In genomic region chr19:19062454-19063182, GRCh38 we compare ENCODE assay signal across 8 cellular contexts. TPM values are rescaled to one million over a fixed set of nuclear protein-coding genes. Genes with fewer than 3 reads are reported as not detected.
DNase-seq lines count a peak whose midpoint lies in the region; ATAC-seq and TF ChIP-seq lines count a peak whose summit lies in the region.

No MANE protein-coding gene starts in this region.

- ATAC-seq in right lobe of liver (no peak), HG03139 (IDR thresholded peaks at IDR 0.05; ENCODE audit: unreplicated experiment) (no peak), HG02970 (IDR thresholded peaks at IDR 0.05; ENCODE audit: low FRiP score, unreplicated experiment) (no peak)

- peak; percentile 63 for DNase-seq in EL
- peak; percentile 97 for DNase-seq in NCI-H2029 (lab: John Stamatoyannopoulos, UW)
- no peak for DNase-seq in astrocyte of the cerebellum (ENCODE audit: low read depth)
- DNase-seq in right lobe of liver, result no peak
- DNase-seq in substantia nigra (lab: John Stamatoyannopoulos, UW), result no peak
- no peak for DNase-seq in NCI-H128 (lab: John Stamatoyannopoulos, UW; ENCODE audit: unreplicated experiment)

- no peaks in the 10 kb centered on the region for H3K27me3 ChIP-seq in right lobe of liver

- H3K36me3 ChIP-seq in right lobe of liver, result peaks cover 0 to under 1% (median 0%) of the 10 kb centered on the region in 4 donors

- WGBS in right lobe of liver (ENCODE audit: insufficient coverage, low coverage, low lambda C conversion rate, missing lambda C conversion rate), result 0% methylated on average over 1 of the region's 4 CpGs

- H3K4me1 ChIP-seq in right lobe of liver, result peaks cover 0 to 68% (median 19%) of the 10 kb centered on the region in 4 donors

- peak overlapping the region; percentile 12 to 64 (median 58) for H3K27ac ChIP-seq in right lobe of liver
- H3K27ac ChIP-seq in substantia nigra (ENCODE audit: low read depth, low read length, poor library complexity, severe bottlenecking), result peak overlapping the region; percentile 83

- peak overlapping the region; percentile 71 for H3K4me3 ChIP-seq in astrocyte of the cerebellum (ENCODE audit: low read depth, low read length)
- H3K4me3 ChIP-seq in right lobe of liver, result peak overlapping the region; percentile 32 to 46 (median 44)

- TF ChIP-seq POLR2A in right lobe of liver (IDR thresholded peaks at IDR 0.05), result no peak

- TF ChIP-seq CTCF in astrocyte of the cerebellum (IDR thresholded peaks at IDR 0.05; ENCODE audit: low read depth, low read length, missing control alignments), result no peak
- TF ChIP-seq CTCF in right lobe of liver (IDR thresholded peaks at IDR 0.05), result no peak

- no peaks in the 10 kb centered on the region for H3K9me3 ChIP-seq in right lobe of liver

- in situ Hi-C loops in astrocyte of the cerebellum (cut with HindIII; ENCODE audit: low sequenced_read_pairs), result no loop called here

- intact Hi-C loops in right lobe of liver (cut with DNase I), result no loop called here

RNA-seq across cellular contexts. Expression of gene SLC25A42, which starts 1.2 kb away (rescaled TPM):
- total RNA-seq in right lobe of liver, result 10 to 100 TPM; 20.7 to 80.7 (median 69.7) TPM

RNA-seq across cellular contexts. Expression of gene ARMC6, which starts 29.2 kb away (rescaled TPM):
- total RNA-seq in right lobe of liver, result 10 to 100 TPM; 19.3 to 64.8 (median 41.4) TPM

RNA-seq across cellular contexts. Expression of gene SUGP2, which starts 29.3 kb away (rescaled TPM):
- total RNA-seq in right lobe of liver, result 10 to 100 TPM; 17.4 to 36.4 (median 30.0) TPM

Comparison
In these comparisons a context has a peak if more than half of its experiments do, and no peak if none do; other contexts are left out.
1. DNase-seq: peak in EL (single experiment) and NCI-H2029 (single experiment); none in astrocyte of the cerebellum (single experiment), right lobe of liver (0 of 3), substantia nigra (0 of 49) and NCI-H128 (single experiment).